Comparison of ENCODE assay signal across 16 cellular contexts in the genomic region with DNA sequence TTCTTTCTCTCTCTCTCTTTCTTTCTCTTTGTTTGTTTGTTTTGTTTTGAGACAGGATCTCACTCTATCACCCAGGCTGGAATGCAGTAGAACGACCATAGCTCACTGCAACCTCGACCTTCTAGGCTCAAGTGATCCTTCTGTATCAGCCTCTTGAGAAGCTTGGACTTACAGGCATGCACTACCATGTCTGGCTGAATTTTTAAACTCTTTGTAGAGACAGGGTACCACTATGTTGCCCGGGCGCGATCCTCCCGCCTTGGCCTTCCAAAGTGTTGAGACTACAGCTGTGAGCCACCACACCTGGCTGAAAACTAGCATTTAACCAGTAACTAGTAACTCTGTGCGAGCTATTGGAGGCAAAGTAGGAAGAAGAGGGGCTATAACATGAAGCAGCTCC.
DNase-seq lines count a peak whose midpoint lies in the region; ATAC-seq and TF ChIP-seq lines count a peak whose summit lies in the region.
"Had no signal": no experiment of that assay in that cellular context is flagged by ENCODE, and none has a peak within 500 bp of the region (broad histone marks: within the 10 kb centered on the region; RNA-seq: fewer than 3 reads in every experiment).

No MANE protein-coding gene starts in this region.

- H3K36me3 Mint-ChIP-seq in activated CD4-positive, alpha-beta T cell treated with anti-CD3 and anti-CD28 coated beads, Interleukin-2, amount 10 ng/mL, durations not matched to agents 24 days and 14 days (ENCODE audit: low read depth): no peaks in the 10 kb centered on the region
- no peaks in the 10 kb centered on the region for H3K36me3 Mint-ChIP-seq in HFFc6 (ENCODE audit: low read depth)

- ATAC-seq in left ventricle myocardium superior (peak; percentile 4), right cardiac atrium (peak; percentile 19 to 25)
- ATAC-seq: A549, HCT116 had no signal

- no peaks in the 10 kb centered on the region for H3K9me3 ChIP-seq in left ventricle myocardium inferior (replicated peaks)
- no peaks in the 10 kb centered on the region for H3K9me3 ChIP-seq in right cardiac atrium (ENCODE audit: control insufficient read depth, low read length)
- H3K9me3 ChIP-seq: A549, Caco-2 had no signal

- H3K4me3 Mint-ChIP-seq in activated CD4-positive, alpha-beta T cell treated with anti-CD3 and anti-CD28 coated beads, Interleukin-2, amount 10 ng/mL, durations not matched to agents 24 days and 14 days: no peak overlapping the region
- no peak overlapping the region for H3K4me3 Mint-ChIP-seq in HFFc6
- H3K4me3 Mint-ChIP-seq: CD4-positive, alpha-beta T cell had no signal

- H3K27me3 Mint-ChIP-seq in activated CD4-positive, alpha-beta T cell treated with anti-CD3 and anti-CD28 coated beads, Interleukin-2, amount 10 ng/mL, durations not matched to agents 24 days and 14 days: peaks cover 5% of the 10 kb centered on the region
- H3K27me3 Mint-ChIP-seq in HFFc6 (ENCODE audit: insufficient read depth): no peaks in the 10 kb centered on the region; the same call in 1 of the 2 replicates

- H3K36me3 ChIP-seq in left ventricle myocardium inferior: peaks cover 28% of the 10 kb centered on the region

- intact Hi-C loops in activated CD4-positive, alpha-beta T cell treated with anti-CD3 and anti-CD28 coated beads, Interleukin-2, amount 10 ng/mL, durations not matched to agents 24 days and 14 days (cut with micrococcal nuclease): no loop called here
- intact Hi-C loops in left ventricle myocardium superior (cut with micrococcal nuclease): no loop called here
- intact Hi-C loops in left ventricle myocardium inferior (cut with micrococcal nuclease): no loop called here
- intact Hi-C loops in right cardiac atrium (cut with DNase I): no loop called here

- DNase-seq in activated CD4-positive, alpha-beta T cell treated with anti-CD3 and anti-CD28 coated beads, Interleukin-2, amount 10 ng/mL, durations not matched to agents 24 days and 14 days: peak; percentile 14
- no peak for DNase-seq in activated CD4-positive, alpha-beta T cell treated with anti-CD3 and anti-CD28 coated beads for 1 hour
- DNase-seq in left ventricle myocardium superior: no peak
- no peak for DNase-seq in left ventricle myocardium inferior
- DNase-seq in right cardiac atrium: no peak
- no peak for DNase-seq in GM13977 (ENCODE audit: low spot score)
- no peak for DNase-seq in HFFc6
- DNase-seq: AML-193; Caco-2; CD4-positive, alpha-beta T cell; GM23248; H7 had no signal

- H3K4me3 ChIP-seq in left ventricle myocardium inferior: no peak overlapping the region
- no peak overlapping the region for H3K4me3 ChIP-seq in right cardiac atrium (ENCODE audit: low read length)
- H3K4me3 ChIP-seq: A549, GM23248 had no signal

- TF ChIP-seq CTCF in left ventricle myocardium inferior (IDR thresholded peaks at IDR 0.05; ENCODE audit: borderline replicate concordance) (no peak), GM13977 (IDR thresholded peaks at IDR 0.05; ENCODE audit: extremely low read depth, insufficient read depth, missing control alignments) (no peak), HFFc6 (IDR thresholded peaks at IDR 0.05) (no peak)

- in situ Hi-C loops in GM13977 (cut with MboI; ENCODE audit: low pct_unique_long_range_greater_than_20kb, low sequenced_read_pairs, unreplicated experiment): no loop called here

- H3K27me3 ChIP-seq in left ventricle myocardium inferior (ENCODE audit: low read depth) (no peaks in the 10 kb centered on the region), right cardiac atrium (ENCODE audit: control insufficient read depth, insufficient read depth) (no peaks in the 10 kb centered on the region)

- H3K9me3 Mint-ChIP-seq in activated CD4-positive, alpha-beta T cell treated with anti-CD3 and anti-CD28 coated beads, Interleukin-2, amount 10 ng/mL, durations not matched to agents 24 days and 14 days: no peaks in the 10 kb centered on the region
- H3K9me3 Mint-ChIP-seq in HFFc6: peaks cover 5% of the 10 kb centered on the region; the same call in 1 of the 2 replicates
- H3K9me3 Mint-ChIP-seq: CD4-positive, alpha-beta T cell had no signal

- H3K27ac Mint-ChIP-seq in activated CD4-positive, alpha-beta T cell treated with anti-CD3 and anti-CD28 coated beads, Interleukin-2, amount 10 ng/mL, durations not matched to agents 24 days and 14 days: no peak overlapping the region
- H3K27ac Mint-ChIP-seq in HFFc6: no peak overlapping the region
- H3K27ac Mint-ChIP-seq: CD4-positive, alpha-beta T cell had no signal

- H3K4me1 Mint-ChIP-seq in activated CD4-positive, alpha-beta T cell treated with anti-CD3 and anti-CD28 coated beads, Interleukin-2, amount 10 ng/mL, durations not matched to agents 24 days and 14 days: no peaks in the 10 kb centered on the region
- no peaks in the 10 kb centered on the region for H3K4me1 Mint-ChIP-seq in HFFc6 (ENCODE audit: low read depth)

- 60% methylated on average over 7 of the region's 7 CpGs for WGBS in right cardiac atrium

- H3K27ac ChIP-seq in left ventricle myocardium inferior (replicated peaks): no peak overlapping the region
- H3K27ac ChIP-seq in right cardiac atrium (ENCODE audit: low read length): no peak overlapping the region
- H3K27ac ChIP-seq: 22Rv1, A549, C4-2B, GM23248 had no signal

- H3K4me1 ChIP-seq in left ventricle myocardium inferior: peaks cover 24% of the 10 kb centered on the region
- H3K4me1 ChIP-seq in right cardiac atrium (ENCODE audit: control insufficient read depth, insufficient read depth, low read length): no peaks in the 10 kb centered on the region
- H3K4me1 ChIP-seq: A549, Caco-2 had no signal
